In the genomic region with DNA sequence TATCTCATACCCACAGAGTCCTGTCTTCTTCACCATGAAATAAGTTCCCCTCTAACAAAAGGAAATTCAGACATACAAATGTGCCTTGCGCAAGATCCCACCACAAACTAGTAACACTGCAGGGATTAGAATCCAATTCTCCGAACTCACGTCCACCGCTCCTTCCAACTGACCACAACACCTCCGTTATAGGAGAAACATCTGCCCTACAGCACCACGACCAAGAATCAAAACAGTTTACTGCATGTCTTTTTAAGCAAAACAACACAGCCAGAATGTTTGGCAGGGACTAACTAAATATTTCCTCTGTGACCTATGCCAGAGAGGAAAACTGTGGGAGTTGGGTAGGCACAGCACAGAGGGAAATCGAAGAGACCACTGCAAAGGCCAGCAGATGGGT, we compare ENCODE assay signal across 11 cellular contexts.
DNase-seq lines count a peak whose midpoint lies in the region; ATAC-seq and TF ChIP-seq lines count a peak whose summit lies in the region.
"Had no signal": no experiment of that assay in that cellular context is flagged by ENCODE, and none has a peak within 500 bp of the region (broad histone marks: within the 10 kb centered on the region; RNA-seq: fewer than 3 reads in every experiment).

No MANE protein-coding gene starts in this region.

- peak overlapping the region; percentile 5 for H3K27ac ChIP-seq in rectal smooth muscle tissue (ENCODE audit: low read depth, low read length)

- H3K27me3 Mint-ChIP-seq in activated naive CD8-positive, alpha-beta T cell treated with anti-CD3 and anti-CD28 coated beads for 36 hours, result peaks cover 7% of the 10 kb centered on the region

- no peak overlapping the region for H3K4me3 Mint-ChIP-seq in activated naive CD8-positive, alpha-beta T cell treated with anti-CD3 and anti-CD28 coated beads for 36 hours
- H3K4me3 Mint-ChIP-seq: CD4-positive, alpha-beta memory T cell had no signal

- no peak for TF ChIP-seq CTCF in fibroblast of the aortic adventitia (IDR thresholded peaks at IDR 0.05; ENCODE audit: insufficient read depth, low read length)

- H3K27me3 ChIP-seq in rectal smooth muscle tissue (ENCODE audit: control insufficient read depth, insufficient read depth, low read length), result no peaks in the 10 kb centered on the region

- no peaks in the 10 kb centered on the region for H3K36me3 Mint-ChIP-seq in activated naive CD8-positive, alpha-beta T cell treated with anti-CD3 and anti-CD28 coated beads for 36 hours
- H3K36me3 Mint-ChIP-seq: CD4-positive, alpha-beta memory T cell had no signal

- ATAC-seq in HG03442 (IDR thresholded peaks at IDR 0.05; ENCODE audit: unreplicated experiment), result no peak
- ATAC-seq in GM21825 (IDR thresholded peaks at IDR 0.05; ENCODE audit: unreplicated experiment), result no peak

- H3K4me3 ChIP-seq in fibroblast of the aortic adventitia (ENCODE audit: low read depth, low read length) (no peak overlapping the region), rectal smooth muscle tissue (ENCODE audit: low read length) (peak overlapping the region; percentile 0)

- DNase-seq in ELR (ENCODE audit: low read depth), result peak; percentile 62
- DNase-seq in SKM-1 (lab: John Stamatoyannopoulos, UW; ENCODE audit: unreplicated experiment), result peak; percentile 13
- peak; percentile 70 for DNase-seq in fibroblast of the aortic adventitia (ENCODE audit: low read depth)
- no peak for DNase-seq in activated naive CD8-positive, alpha-beta T cell treated with anti-CD3 and anti-CD28 coated beads for 36 hours
- no peak for DNase-seq in SW 1271 (lab: John Stamatoyannopoulos, UW)
- DNase-seq: CD4-positive, alpha-beta memory T cell; NCI-H510A; T-helper 2 cell had no signal

- peaks cover 27% of the 10 kb centered on the region for H3K4me1 ChIP-seq in rectal smooth muscle tissue (ENCODE audit: control insufficient read depth, insufficient read depth, low read length)

- H3K9me3 Mint-ChIP-seq in activated naive CD8-positive, alpha-beta T cell treated with anti-CD3 and anti-CD28 coated beads for 36 hours, result peaks cover 2% of the 10 kb centered on the region
- H3K9me3 Mint-ChIP-seq: CD4-positive, alpha-beta memory T cell had no signal

- H3K4me1 Mint-ChIP-seq in activated naive CD8-positive, alpha-beta T cell treated with anti-CD3 and anti-CD28 coated beads for 36 hours, result peaks cover 22% of the 10 kb centered on the region

- no peaks in the 10 kb centered on the region for H3K36me3 ChIP-seq in rectal smooth muscle tissue (ENCODE audit: control insufficient read depth, insufficient read depth, low read length)

- H3K9ac ChIP-seq in rectal smooth muscle tissue (ENCODE audit: low read length), result no peak overlapping the region

- H3K27ac Mint-ChIP-seq in activated naive CD8-positive, alpha-beta T cell treated with anti-CD3 and anti-CD28 coated beads for 36 hours, result no peak overlapping the region
- H3K27ac Mint-ChIP-seq: CD4-positive, alpha-beta memory T cell had no signal

Comparison
In these comparisons a context has a peak if more than half of its experiments do, and no peak if none do; other contexts are left out.
1. DNase-seq: peak in ELR (single experiment), SKM-1 (single experiment) and fibroblast of the aortic adventitia (single experiment); none in activated naive CD8-positive, alpha-beta T cell treated with anti-CD3 and anti-CD28 coated beads for 36 hours (single experiment) and SW 1271 (0 of 2).